Comparison of ENCODE assay signal across 8 cellular contexts in genomic region chr1:169893645-169894423, GRCh38. TPM values are rescaled to one million over a fixed set of nuclear protein-coding genes. Genes with fewer than 3 reads are reported as not detected.
DNase-seq lines count a peak whose midpoint lies in the region; ATAC-seq and TF ChIP-seq lines count a peak whose summit lies in the region.

SCYL3 (minus strand) TSS chr1:169893896; CDS start chr1:169888840, 5,056 bp downstream.

- POLR2A ChIA-PET in naive thymus-derived CD4-positive, alpha-beta T cell (lab: Charles Lee) = interaction anchor here (0.6 to 2.8 kb wide), 16 partner anchors 9 to 1888 kb away, joined by 3 to 21 read pairs (median 5); partner anchors contain the start of genes BLZF1, FMO4, GORAB and KIFAP3

- H3K9me3 Mint-ChIP-seq in GM23338 = no peaks in the 10 kb centered on the region
- H3K9me3 Mint-ChIP-seq in activated T-helper 17 cell treated with anti-CD3 and anti-CD28 coated beads, Interleukin-2, amount 50 U/mL, for 72 hours = no peaks in the 10 kb centered on the region
- H3K9me3 Mint-ChIP-seq in naive thymus-derived CD4-positive, alpha-beta T cell = no peaks in the 10 kb centered on the region
- H3K9me3 Mint-ChIP-seq in stimulated activated naive B cell treated with anti-CD40 and anti-IgM and Interleukin-4, amounts not matched to agents 10 μg/mL and 1 μg/mL and 100 μg/mL, for 72 hours = no peaks in the 10 kb centered on the region

- ATAC-seq in GM23338 = peak; percentile 91
- peak; percentile 89 for ATAC-seq in activated T-helper 17 cell treated with anti-CD3 and anti-CD28 coated beads, Interleukin-2, amount 50 U/mL, for 72 hours (replicated peaks)
- ATAC-seq in naive thymus-derived CD4-positive, alpha-beta T cell = peak; percentile 92
- ATAC-seq in stimulated activated naive B cell treated with anti-CD40 and anti-IgM and Interleukin-4, amounts not matched to agents 10 μg/mL and 1 μg/mL and 100 μg/mL, for 72 hours (replicated peaks) = peak; percentile 90 to 91

- CTCF ChIA-PET in naive thymus-derived CD4-positive, alpha-beta T cell (lab: Charles Lee) = interaction anchor here (1.1 to 1.2 kb wide), 2 partner anchors 181 to 1591 kb away, joined by 3 read pairs; partner anchors contain the start of genes KIFAP3 and PRRC2C

- H3K4me3 Mint-ChIP-seq in GM23338 = peak within 1 kb of the TSS; percentile 85
- peak within 1 kb of the TSS; percentile 83 for H3K4me3 Mint-ChIP-seq in activated T-helper 17 cell treated with anti-CD3 and anti-CD28 coated beads, Interleukin-2, amount 50 U/mL, for 72 hours
- peak within 1 kb of the TSS; percentile 85 to 97 (median 94) for H3K4me3 Mint-ChIP-seq in naive thymus-derived CD4-positive, alpha-beta T cell
- peak within 1 kb of the TSS; percentile 91 to 93 for H3K4me3 Mint-ChIP-seq in stimulated activated naive B cell treated with anti-CD40 and anti-IgM and Interleukin-4, amounts not matched to agents 10 μg/mL and 1 μg/mL and 100 μg/mL, for 72 hours

- H3K4me2 ChIP-seq in DOHH2 (ENCODE audit: low read length) (peak within 1 kb of the TSS; percentile 93), GM23338 (peak within 1 kb of the TSS; percentile 92), fibroblast of lung (ENCODE audit: extremely low read depth, insufficient read depth, low read length) (peak within 1 kb of the TSS; percentile 90)

- peak within 1 kb of the TSS; percentile 72; the same call in 1 of the 2 replicates for H2AFZ ChIP-seq in GM23338
- H2AFZ ChIP-seq in fibroblast of lung (ENCODE audit: low read length) = peak within 1 kb of the TSS; percentile 87

- H4K20me1 ChIP-seq in DOHH2 (ENCODE audit: control insufficient read depth, insufficient read depth, low read depth, low read length) (no peaks in the 10 kb centered on the region), GM23338 (replicated peaks; ENCODE audit: insufficient read depth) (0 out of 2 replicates have a peak, but pooled peaks cover under 1% of the 10 kb centered on the region), fibroblast of lung (ENCODE audit: control insufficient read depth, extremely low read depth, insufficient read depth, low read length) (no peaks in the 10 kb centered on the region)

- H3K27ac Mint-ChIP-seq in GM23338 = peak within 1 kb of the TSS; percentile 100
- H3K27ac Mint-ChIP-seq in activated T-helper 17 cell treated with anti-CD3 and anti-CD28 coated beads, Interleukin-2, amount 50 U/mL, for 72 hours = peak within 1 kb of the TSS; percentile 99
- peak within 1 kb of the TSS; percentile 98 to 100 (median 100) for H3K27ac Mint-ChIP-seq in naive thymus-derived CD4-positive, alpha-beta T cell
- H3K27ac Mint-ChIP-seq in stimulated activated naive B cell treated with anti-CD40 and anti-IgM and Interleukin-4, amounts not matched to agents 10 μg/mL and 1 μg/mL and 100 μg/mL, for 72 hours = peak within 1 kb of the TSS; percentile 100

- H3K79me2 ChIP-seq in DOHH2 (ENCODE audit: control insufficient read depth, low read length) = peaks cover 42% of the 10 kb centered on the region
- H3K79me2 ChIP-seq in GM23338 (replicated peaks; ENCODE audit: insufficient read depth) = peaks cover 38% of the 10 kb centered on the region
- peaks cover 35% of the 10 kb centered on the region for H3K79me2 ChIP-seq in fibroblast of lung (ENCODE audit: control insufficient read depth, insufficient read depth, low read length)

- H3K4me3 ChIP-seq in DOHH2 (ENCODE audit: low read length) (peak within 1 kb of the TSS; percentile 91), GM23338 (peak within 1 kb of the TSS; percentile 85), fibroblast of lung (replicated peaks in 1 of 4; ENCODE audit: control extremely low read depth in 1 of 4, insufficient read depth in 1 of 4, low read depth in 3 of 4, low read length in 4 of 4) (peak within 1 kb of the TSS; percentile 57 to 90 (median 87))
- peak within 1 kb of the TSS; percentile 77 for H3K4me3 ChIP-seq in naive thymus-derived CD4-positive, alpha-beta T cell (ENCODE audit: low read length)

- H3K9me3 ChIP-seq in DOHH2 (ENCODE audit: control insufficient read depth, insufficient read depth, low read length) (no peaks in the 10 kb centered on the region), fibroblast of lung (ENCODE audit: control insufficient read depth, insufficient read depth, low read depth, low read length) (no peaks in the 10 kb centered on the region)
- no peaks in the 10 kb centered on the region for H3K9me3 ChIP-seq in naive thymus-derived CD4-positive, alpha-beta T cell (ENCODE audit: control insufficient read depth in 2 of 3, low read length in 3 of 3)

- H3K4me1 ChIP-seq in DOHH2 (ENCODE audit: control insufficient read depth, low read length) = peaks cover 27% of the 10 kb centered on the region
- peaks cover 21% of the 10 kb centered on the region for H3K4me1 ChIP-seq in GM23338 (ENCODE audit: insufficient read depth)
- peaks cover 3% of the 10 kb centered on the region for H3K4me1 ChIP-seq in fibroblast of lung (ENCODE audit: control insufficient read depth, extremely low read depth, insufficient read depth, low read length)
- H3K4me1 ChIP-seq in naive thymus-derived CD4-positive, alpha-beta T cell (ENCODE audit: control insufficient read depth in 2 of 2, insufficient read depth in 2 of 2, low read length in 2 of 2) = peaks cover 25 to 28% of the 10 kb centered on the region in 2 donors

- DNase-seq in GM23338 (ENCODE audit: low spot score) (peak; percentile 98), LHCN-M2 (ENCODE audit: low read depth) (peak; percentile 96), RPMI8226 (peak; percentile 97), fibroblast of lung (ENCODE audit: low read depth in 2 of 2) (peak; percentile 98 to 99)
- peak; percentile 85 to 97 (median 95) for DNase-seq in naive thymus-derived CD4-positive, alpha-beta T cell
- DNase-seq in stimulated activated naive B cell treated with anti-CD40 and anti-IgM and Interleukin-4, amounts not matched to agents 10 μg/mL and 1 μg/mL and 100 μg/mL, for 72 hours = peak; percentile 89

- H3K27ac ChIP-seq in DOHH2 (ENCODE audit: low read depth, low read length) (peak within 1 kb of the TSS; percentile 84), GM23338 (ENCODE audit: low read depth) (peak within 1 kb of the TSS; percentile 63), fibroblast of lung (ENCODE audit: insufficient read depth, low read length) (peak within 1 kb of the TSS; percentile 100)
- peak within 1 kb of the TSS; percentile 95 for H3K27ac ChIP-seq in naive thymus-derived CD4-positive, alpha-beta T cell (ENCODE audit: low read depth, low read length)

- intact Hi-C loops in naive thymus-derived CD4-positive, alpha-beta T cell (cut with micrococcal nuclease) = loop anchor here (1.0 to 10.0 kb wide), 23 partner anchors 14 to 1948 kb away; partner anchors contain the start of genes GORAB (in 2 of the 2), KIFAP3 (in 2 of the 2), METTL13 (in 2 of the 2) and METTL18 (in 2 of the 2)

- H3K4me1 Mint-ChIP-seq in GM23338 = peaks cover 50% of the 10 kb centered on the region
- peaks cover 37% of the 10 kb centered on the region for H3K4me1 Mint-ChIP-seq in activated T-helper 17 cell treated with anti-CD3 and anti-CD28 coated beads, Interleukin-2, amount 50 U/mL, for 72 hours
- peaks cover 25 to 50% (median 45%) of the 10 kb centered on the region in 7 donors for H3K4me1 Mint-ChIP-seq in naive thymus-derived CD4-positive, alpha-beta T cell
- H3K4me1 Mint-ChIP-seq in stimulated activated naive B cell treated with anti-CD40 and anti-IgM and Interleukin-4, amounts not matched to agents 10 μg/mL and 1 μg/mL and 100 μg/mL, for 72 hours = peaks cover 28 to 39% of the 10 kb centered on the region in 2 donors

- H3K9me2 ChIP-seq in DOHH2 (replicated peaks; ENCODE audit: control insufficient read depth, low read length) (no peaks in the 10 kb centered on the region), GM23338 (ENCODE audit: insufficient read depth) (no peaks in the 10 kb centered on the region)

- no peaks in the 10 kb centered on the region for H3K36me3 Mint-ChIP-seq in GM23338 (ENCODE audit: low read depth)
- H3K36me3 Mint-ChIP-seq in activated T-helper 17 cell treated with anti-CD3 and anti-CD28 coated beads, Interleukin-2, amount 50 U/mL, for 72 hours (ENCODE audit: low read depth) = peaks cover 26% of the 10 kb centered on the region
- peaks cover 0 to 7% (median under 1%) of the 10 kb centered on the region in 5 donors for H3K36me3 Mint-ChIP-seq in naive thymus-derived CD4-positive, alpha-beta T cell
- H3K36me3 Mint-ChIP-seq in stimulated activated naive B cell treated with anti-CD40 and anti-IgM and Interleukin-4, amounts not matched to agents 10 μg/mL and 1 μg/mL and 100 μg/mL, for 72 hours = peaks cover 6 to 14% of the 10 kb centered on the region in 2 donors

- H3K36me3 ChIP-seq in DOHH2 (ENCODE audit: control insufficient read depth, low read length) (peaks cover 6% of the 10 kb centered on the region), GM23338 (ENCODE audit: insufficient read depth) (no peaks in the 10 kb centered on the region), fibroblast of lung (ENCODE audit: control insufficient read depth, insufficient read depth, low read length) (no peaks in the 10 kb centered on the region)
- H3K36me3 ChIP-seq in naive thymus-derived CD4-positive, alpha-beta T cell (ENCODE audit: control insufficient read depth in 2 of 3, insufficient read depth in 3 of 3, low read length in 3 of 3) = peaks cover 0 to 3% (median 0%) of the 10 kb centered on the region in 3 experiments

- no peaks in the 10 kb centered on the region for H3F3A ChIP-seq in DOHH2 (ENCODE audit: control insufficient read depth, insufficient read depth)
- H3F3A ChIP-seq in GM23338 (replicated peaks; ENCODE audit: low read depth) = no peaks in the 10 kb centered on the region

- no peaks in the 10 kb centered on the region for H3K27me3 ChIP-seq in DOHH2 (ENCODE audit: control insufficient read depth, low read length)
- H3K27me3 ChIP-seq in GM23338 (ENCODE audit: insufficient read depth) = no peaks in the 10 kb centered on the region
- peaks cover 2% of the 10 kb centered on the region for H3K27me3 ChIP-seq in fibroblast of lung (ENCODE audit: control insufficient read depth, insufficient read depth, low read length)
- no peaks in the 10 kb centered on the region for H3K27me3 ChIP-seq in naive thymus-derived CD4-positive, alpha-beta T cell (ENCODE audit: control insufficient read depth in 2 of 2, insufficient read depth in 2 of 2, low read length in 2 of 2)

- H3K9ac ChIP-seq in fibroblast of lung (ENCODE audit: insufficient read depth, low read length) = peak within 1 kb of the TSS; percentile 97

- TF ChIP-seq CTCF in DOHH2 (IDR thresholded peaks at IDR 0.05; ENCODE audit: low read depth, low read length, poor library complexity, severe bottlenecking) (no peak), GM23338 (conservative IDR thresholded peaks at IDR 0.05; ENCODE audit: low read depth in 2 of 2) (no peak), fibroblast of lung (conservative IDR thresholded peaks at IDR 0.05 in 1 of 2, IDR thresholded peaks at IDR 0.05 in 1 of 2; ENCODE audit: low read depth in 1 of 2, low read length in 2 of 2) (no peak)

- H3K27me3 Mint-ChIP-seq in GM23338 (ENCODE audit: insufficient read depth, low read depth, poor library complexity) = peaks cover 18% of the 10 kb centered on the region
- no peaks in the 10 kb centered on the region for H3K27me3 Mint-ChIP-seq in activated T-helper 17 cell treated with anti-CD3 and anti-CD28 coated beads, Interleukin-2, amount 50 U/mL, for 72 hours
- peaks cover 0 to 19% (median 4%) of the 10 kb centered on the region in 5 donors for H3K27me3 Mint-ChIP-seq in naive thymus-derived CD4-positive, alpha-beta T cell
- peaks cover 13 to 22% of the 10 kb centered on the region in 2 donors for H3K27me3 Mint-ChIP-seq in stimulated activated naive B cell treated with anti-CD40 and anti-IgM and Interleukin-4, amounts not matched to agents 10 μg/mL and 1 μg/mL and 100 μg/mL, for 72 hours

RNA-seq across cellular contexts. Expression of gene SCYL3, which starts in this region (rescaled TPM):
- 6.1 and 6.8 TPM in 2 replicates for total RNA-seq in GM23338 (2014; rRNA removed; shearing (Covaris generic))
- polyA plus RNA-seq in GM23338 (2016; fragmentation: Nextera tagmentation; extraction: Ambion mirVana) = 1.8 and 2.2 TPM in 2 replicates
- total RNA-seq in LHCN-M2 (2014; rRNA removed) = 4.8 and 5.9 TPM in 2 replicates
- 2.2 TPM for polyA plus RNA-seq in LHCN-M2 (2012)
- 10 to 100 TPM; 15.0 to 16.4 TPM for total RNA-seq in activated T-helper 17 cell treated with anti-CD3 and anti-CD28 coated beads, Interleukin-2, amount 50 U/mL, for 72 hours
- total RNA-seq in fibroblast of lung = 10.8 and 11.7 TPM in 2 replicates
- 5.0 and 7.2 TPM in 2 replicates for polyA plus RNA-seq in fibroblast of lung
- 3.5 and 3.8 TPM in 2 replicates for polyA plus RNA-seq in fibroblast of lung (2012)
- 2.8 and 5.0 TPM in 2 replicates for polyA minus RNA-seq in fibroblast of lung (ENCODE audit: low replicate concordance)
- total RNA-seq in naive thymus-derived CD4-positive, alpha-beta T cell = 10 to 100 TPM in 4 of 5 experiments, 1 to 10 TPM in 1; 9.5 to 22.7 (median 17.3) TPM
- polyA plus RNA-seq in naive thymus-derived CD4-positive, alpha-beta T cell = 10 to 100 TPM; 12.3 to 19.6 TPM

Comparison
In these comparisons a context has a peak if more than half of its experiments do, and no peak if none do; other contexts are left out.
1. Peak in every context shown above with its lines: DNase-seq, ATAC-seq, H3K4me3 ChIP-seq and H3K27ac ChIP-seq.